Comparison of ENCODE assay signal across 17 cellular contexts in the genomic region with DNA sequence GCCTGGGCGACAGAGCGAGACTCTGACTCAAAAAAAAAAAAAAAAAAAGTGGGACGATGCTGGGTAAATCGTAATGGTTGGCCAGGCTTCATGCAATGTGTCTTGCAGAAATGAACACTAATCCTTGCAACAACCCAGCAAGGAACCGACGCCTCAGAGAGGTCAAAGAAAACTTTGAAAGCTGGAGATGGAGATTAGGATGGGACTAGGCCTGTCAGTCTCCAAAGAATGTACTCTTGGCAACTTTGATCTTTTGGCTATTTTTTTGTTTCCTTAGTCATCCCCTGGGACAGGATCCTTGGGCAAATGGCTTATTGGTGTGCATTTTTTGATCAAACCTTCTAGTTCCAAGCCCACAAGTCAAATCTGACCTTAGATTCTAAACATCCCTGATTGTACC. TPM values are rescaled to one million over a fixed set of nuclear protein-coding genes. Genes with fewer than 3 reads are reported as not detected.
DNase-seq lines count a peak whose midpoint lies in the region; ATAC-seq lines count a peak whose summit lies in the region.
"Had no signal": no experiment of that assay in that cellular context is flagged by ENCODE, and none has a peak within 500 bp of the region (broad histone marks: within the 10 kb centered on the region; RNA-seq: fewer than 3 reads in every experiment).

No MANE protein-coding gene starts in this region.

- H3K9me3 ChIP-seq in GM23248 (ENCODE audit: low read depth) (no peaks in the 10 kb centered on the region), MG63 (peaks cover 12% of the 10 kb centered on the region)
- H3K9me3 ChIP-seq: Caco-2 had no signal

- H3K9ac ChIP-seq in GM23248 = no peak overlapping the region

- H3K4me2 ChIP-seq in GM23248 (ENCODE audit: unreplicated experiment) = no peak overlapping the region

- no peak overlapping the region for H3K27ac ChIP-seq in GM23248

- no peaks in the 10 kb centered on the region for H4K20me1 ChIP-seq in GM23248 (ENCODE audit: insufficient read depth)

- H3K79me2 ChIP-seq in GM23248 (ENCODE audit: insufficient read depth) = no peaks in the 10 kb centered on the region

- in situ Hi-C loops in GM23248 (cut with MboI) = no loop called here

- no peaks in the 10 kb centered on the region for H3K27me3 ChIP-seq in GM23248 (replicated peaks; ENCODE audit: insufficient read depth)
- H3K27me3 ChIP-seq in MG63 = no peaks in the 10 kb centered on the region

- H3K4me1 ChIP-seq in GM23248 (ENCODE audit: insufficient read depth) = peaks cover 9% of the 10 kb centered on the region
- H3K4me1 ChIP-seq: Caco-2 had no signal

- H3K4me3 ChIP-seq in GM23248 (no peak overlapping the region), MG63 (no peak overlapping the region)

- DNase-seq in GM23248 (peak; percentile 34), MG63 (peak; percentile 76), fibroblast of peridontal ligament (ENCODE audit: extremely low read depth) (peak; percentile 14), C1 segment of cervical spinal cord (lab: John Stamatoyannopoulos, UW) (no peak), NCI-H1694 treated with DMSO at 0.1 percent for 48 hours (lab: John Stamatoyannopoulos, UW) (no peak)
- DNase-seq: Caco-2; CD4-positive, CD25-positive, alpha-beta regulatory T cell; GDM1; MV-4-11; NCI-H187; NCI-H2107; NCI-H2227 treated with DMSO at 0.1 percent for 48 hours; NCI-H510A treated with DMSO at 0.1 percent for 48 hours; NCI-H774 had no signal

- ATAC-seq in HG03108 (IDR thresholded peaks at IDR 0.05; ENCODE audit: unreplicated experiment) (no peak), GM21360 (IDR thresholded peaks at IDR 0.05; ENCODE audit: unreplicated experiment) (no peak)
- ATAC-seq: Right ventricle myocardium inferior had no signal

- 62 to 76% methylated on average over 5 to 6 of the region's 6 CpGs for WGBS in GM23248 (ENCODE audit: low coverage in 1 of 2, low lambda C conversion rate in 2 of 2, missing lambda C conversion rate in 2 of 2), 2 experiments

- no peaks in the 10 kb centered on the region for H3K9me2 ChIP-seq in GM23248 (ENCODE audit: insufficient read depth)

- H3F3A ChIP-seq in GM23248 (ENCODE audit: insufficient read depth) = no peaks in the 10 kb centered on the region

- no peaks in the 10 kb centered on the region for H3K36me3 ChIP-seq in GM23248 (ENCODE audit: low read depth)
- H3K36me3 ChIP-seq in MG63 = no peaks in the 10 kb centered on the region

- no peak overlapping the region for H2AFZ ChIP-seq in GM23248

RNA-seq across cellular contexts. Expression of a gene that starts 10.6 kb away (rescaled TPM):
- 13.0 and 13.2 TPM in 2 replicates for total RNA-seq in GM23248 (2014; rRNA removed; shearing (Covaris generic))
- 5.1 and 7.8 TPM in 2 replicates for polyA plus RNA-seq in GM23248 (2016; fragmentation: Nextera tagmentation; extraction: Ambion mirVana)
- 20.4 and 27.0 TPM in 2 replicates for total RNA-seq in MG63 (2014; rRNA removed; shearing (Covaris generic); ENCODE audit: low replicate concordance)

Comparison
In these comparisons a context has a peak if more than half of its experiments do, and no peak if none do; other contexts are left out.
1. DNase-seq: peak in GM23248 (single experiment), MG63 (single experiment) and fibroblast of peridontal ligament (single experiment); none in C1 segment of cervical spinal cord (0 of 14) and NCI-H1694 treated with DMSO at 0.1 percent for 48 hours (single experiment).